ENCODE assay signal across 18 cellular contexts in the genomic region with DNA sequence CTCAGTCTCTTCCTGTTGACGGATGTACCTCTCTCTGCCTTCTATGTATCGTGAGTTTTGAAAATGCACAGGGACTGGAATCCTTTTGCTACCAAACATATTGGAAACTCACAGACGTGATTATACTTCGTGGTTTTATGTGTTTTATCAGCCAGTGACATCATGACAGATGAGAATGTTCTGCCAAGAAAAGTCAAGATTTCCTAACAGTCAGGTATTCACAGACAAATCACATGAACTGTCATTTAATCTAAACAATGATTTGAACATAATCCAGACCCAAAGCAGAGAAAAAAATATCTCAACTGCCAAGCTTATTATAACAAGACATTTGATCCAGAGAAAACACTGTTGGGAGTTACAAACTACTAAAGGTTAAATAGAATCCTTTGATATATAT.
DNase-seq lines count a peak whose midpoint lies in the region; ATAC-seq and TF ChIP-seq lines count a peak whose summit lies in the region.
"Had no signal": no experiment of that assay in that cellular context is flagged by ENCODE, and none has a peak within 500 bp of the region (broad histone marks: within the 10 kb centered on the region; RNA-seq: fewer than 3 reads in every experiment).

No MANE protein-coding gene starts in this region.

- H4K20me1 ChIP-seq in smooth muscle cell (ENCODE audit: low read depth), result no peaks in the 10 kb centered on the region

- DNase-seq in NCI-H1092 treated with DMSO at 0.1 percent for 48 hours (lab: John Stamatoyannopoulos, UW) (peak; percentile 2), NCI-H1092 (lab: John Stamatoyannopoulos, UW) (no peak), choroid plexus epithelial cell (ENCODE audit: low read depth) (peak; percentile 5), smooth muscle cell (lab: John Stamatoyannopoulos, UW; ENCODE audit: unreplicated experiment) (no peak), heart left ventricle (no peak), colonic mucosa (no peak), LoVo (ENCODE audit: low spot score) (no peak)
- DNase-seq: Calu3; CD4-positive, alpha-beta memory T cell; DMS53; H7; MG63; NCI-H1694 treated with DMSO at 0.1 percent for 48 hours; NCI-H446 had no signal

- TF ChIP-seq CTCF in choroid plexus epithelial cell (conservative IDR thresholded peaks at IDR 0.05; ENCODE audit: low read depth, low read length) (no peak), gastroesophageal sphincter (IDR thresholded peaks at IDR 0.05) (no peak), smooth muscle cell (IDR thresholded peaks at IDR 0.05; ENCODE audit: borderline replicate concordance, insufficient read depth, poor library complexity, severe bottlenecking) (no peak), heart left ventricle (IDR thresholded peaks at IDR 0.05) (no peak), colonic mucosa (IDR thresholded peaks at IDR 0.05) (no peak)

- no peak for TF ChIP-seq EP300 in gastroesophageal sphincter (IDR thresholded peaks at IDR 0.05)

- H2AFZ ChIP-seq in smooth muscle cell (ENCODE audit: low read depth), result no peak overlapping the region

- peak overlapping the region; percentile 7 for H3K4me2 ChIP-seq in smooth muscle cell
- H3K4me2 ChIP-seq: KMS-11 had no signal

- H3F3A ChIP-seq in smooth muscle cell (ENCODE audit: low read depth), result no peaks in the 10 kb centered on the region

- WGBS in gastroesophageal sphincter (ENCODE audit: low coverage in 1 of 2), 2 donors, result 0 to 30% methylated on average over 3 to 4 of the region's 4 CpGs
- 57% methylated on average over 4 of the region's 4 CpGs for WGBS in smooth muscle cell (ENCODE audit: low lambda C conversion rate)
- WGBS in heart left ventricle, 4 donors, result 9 to 17% (median 12%) methylated on average over 4 of the region's 4 CpGs

- no peak overlapping the region for H3K9ac ChIP-seq in smooth muscle cell (ENCODE audit: low read depth)
- H3K9ac ChIP-seq in colonic mucosa (ENCODE audit: low read depth in 2 of 2, low read length in 2 of 2), result no peak overlapping the region
- H3K9ac ChIP-seq: KMS-11 had no signal

- intact Hi-C loops in heart left ventricle (cut with DNase I), result no loop called here
- intact Hi-C loops in colonic mucosa (cut with DNase I), result no loop called here

- no peaks in the 10 kb centered on the region for H3K27me3 ChIP-seq in gastroesophageal sphincter
- no peaks in the 10 kb centered on the region for H3K27me3 ChIP-seq in smooth muscle cell (ENCODE audit: low read depth)
- peaks cover 0 to 8% (median 0%) of the 10 kb centered on the region in 9 donors for H3K27me3 ChIP-seq in heart left ventricle
- H3K27me3 ChIP-seq in colonic mucosa, result no peaks in the 10 kb centered on the region
- H3K27me3 ChIP-seq: MG63 had no signal

- H3K36me3 ChIP-seq in gastroesophageal sphincter, result no peaks in the 10 kb centered on the region
- no peaks in the 10 kb centered on the region for H3K36me3 ChIP-seq in smooth muscle cell (ENCODE audit: low read depth)
- no peaks in the 10 kb centered on the region for H3K36me3 ChIP-seq in heart left ventricle
- no peaks in the 10 kb centered on the region for H3K36me3 ChIP-seq in colonic mucosa
- H3K36me3 ChIP-seq: MG63 had no signal

- H3K9me3 ChIP-seq in gastroesophageal sphincter (no peaks in the 10 kb centered on the region), smooth muscle cell (replicated peaks; ENCODE audit: low read depth) (no peaks in the 10 kb centered on the region), heart left ventricle (no peaks in the 10 kb centered on the region), colonic mucosa (no peaks in the 10 kb centered on the region)
- H3K9me3 ChIP-seq: MG63 had no signal

- TF ChIP-seq POLR2A in gastroesophageal sphincter (IDR thresholded peaks at IDR 0.05), result no peak
- TF ChIP-seq POLR2A in heart left ventricle (IDR thresholded peaks at IDR 0.05), result no peak

- H3K27ac ChIP-seq in gastroesophageal sphincter (peak overlapping the region in 3 of 4 donors; percentile 16 to 46 (median 40)), smooth muscle cell (ENCODE audit: low read depth) (no peak overlapping the region), heart left ventricle (no peak overlapping the region), colonic mucosa (no peak overlapping the region)
- H3K27ac ChIP-seq: 22Rv1, KMS-11 had no signal

- ATAC-seq in gastroesophageal sphincter (no peak), heart left ventricle (no peak)
- ATAC-seq: HepG2 had no signal

- H3K4me3 ChIP-seq in choroid plexus epithelial cell (ENCODE audit: low read depth, low read length) (no peak overlapping the region), gastroesophageal sphincter (no peak overlapping the region), smooth muscle cell (no peak overlapping the region), heart left ventricle (no peak overlapping the region), colonic mucosa (no peak overlapping the region)
- H3K4me3 ChIP-seq: MG63 had no signal

- no peaks in the 10 kb centered on the region for H3K79me2 ChIP-seq in smooth muscle cell (ENCODE audit: low read depth)

- H3K4me1 ChIP-seq in gastroesophageal sphincter (peaks cover 0 to 24% (median 5%) of the 10 kb centered on the region in 3 donors), smooth muscle cell (ENCODE audit: low read depth) (no peaks in the 10 kb centered on the region), heart left ventricle (no peaks in the 10 kb centered on the region), colonic mucosa (no peaks in the 10 kb centered on the region)

Comparison
In these comparisons a context has a peak if more than half of its experiments do, and no peak if none do; other contexts are left out.
1. DNase-seq: peak in NCI-H1092 treated with DMSO at 0.1 percent for 48 hours (single experiment) and choroid plexus epithelial cell (single experiment); none in NCI-H1092 (single experiment), smooth muscle cell (single experiment), heart left ventricle (0 of 5), colonic mucosa (single experiment) and LoVo (single experiment).
2. H3K27ac ChIP-seq: peak in gastroesophageal sphincter (3 of 4); none in smooth muscle cell (single experiment), heart left ventricle (0 of 12) and colonic mucosa (single experiment).